ENCODE assay signal across 27 cellular contexts in genomic region chr7:133978502-133979295, GRCh38.
DNase-seq lines count a peak whose midpoint lies in the region; ATAC-seq and TF ChIP-seq lines count a peak whose summit lies in the region.
"Had no signal": no experiment of that assay in that cellular context is flagged by ENCODE, and none has a peak within 500 bp of the region (broad histone marks: within the 10 kb centered on the region; RNA-seq: fewer than 3 reads in every experiment).

No MANE protein-coding gene starts in this region.

- DNase-seq in iPS-NIHi11 (ENCODE audit: low spot score) (peak; percentile 24), retina (peak; percentile 12), SHP77 (lab: John Stamatoyannopoulos, UW) (no peak), NCI-H2029 treated with DMSO at 0.1 percent for 48 hours (lab: John Stamatoyannopoulos, UW) (no peak)
- DNase-seq: activated B cell treated with CpG ODN at 0.5 μM for 24 hours; activated CD4-positive, alpha-beta T cell treated with anti-CD3 and anti-CD28 coated beads, Interleukin-2, amount 50 U/mL, for 4 hours; CD8-positive, alpha-beta memory T cell; DMS153; GF-D8; GM23248; left colon; mesenchymal stem cell; naive thymus-derived CD4-positive, alpha-beta T cell; NCI-H1092; NCI-H187; NCI-H226; stimulated activated CD4-positive, alpha-beta T cell treated with anti-CD3 and anti-CD28 coated beads, Interleukin-15, amount 100 ng/mL, for 24 hours; thyroid gland had no signal

- TF ChIP-seq CTCF in Loucy (conservative IDR thresholded peaks at IDR 0.05; ENCODE audit: low read length) (no peak), brain (conservative IDR thresholded peaks at IDR 0.05) (no peak)

- no peaks in the 10 kb centered on the region for H3K79me2 ChIP-seq in Loucy (ENCODE audit: insufficient read depth, low read length)

- peak overlapping the region; percentile 43 for H3K4me2 ChIP-seq in Loucy (ENCODE audit: low read depth, low read length, poor library complexity, severe bottlenecking)

- H3K9me3 ChIP-seq in Loucy (ENCODE audit: insufficient read depth, low read depth, low read length) = no peaks in the 10 kb centered on the region
- H3K9me3 ChIP-seq: ascending aorta, thyroid gland had no signal

- no peak for ATAC-seq in HG03280 (IDR thresholded peaks at IDR 0.05; ENCODE audit: unreplicated experiment)
- ATAC-seq: left colon; naive thymus-derived CD4-positive, alpha-beta T cell had no signal

- no peaks in the 10 kb centered on the region for H3K9me2 ChIP-seq in Loucy (replicated peaks; ENCODE audit: low read depth, low read length)

- H3K4me3 ChIP-seq in Loucy (ENCODE audit: low read length, poor library complexity, severe bottlenecking) = no peak overlapping the region
- H3K4me3 ChIP-seq: ascending aorta, GM23248, thyroid gland had no signal

- peak overlapping the region in 3 of 5 experiments; percentile 17 to 76 (median 42) for H3K27ac Mint-ChIP-seq in brain
- H3K27ac Mint-ChIP-seq: activated B cell treated with CpG ODN at 0.5 μM for 24 hours; activated naive CD8-positive, alpha-beta T cell; activated T-helper 2 cell treated with anti-CD3 and anti-CD28 coated beads, Interferon-gamma antibody, Interleukin-2, Interleukin-4, amounts not matched to agents 10 μg/mL and 5 μg/mL and 100 μg/mL, durations not matched to agents 14 hours and 24 hours and 36 hours; CD8-positive, alpha-beta memory T cell; dendritic cell treated with granulocyte-macrophage colony-stimulating factor and Interleukin-4, amounts not matched to agents 40 ng/mL and 50 ng/mL, for 4 days; naive thymus-derived CD4-positive, alpha-beta T cell; stimulated activated naive CD8-positive, alpha-beta T cell treated with anti-CD3 and anti-CD28 coated beads, Interleukin-15, Interleukin-2, amounts not matched to agents 100 ng/mL and 50 ng/mL, for 24 hours; T-helper 2 cell treated with Interferon-gamma antibody and Interleukin-4, amounts not matched to agents 5 μg/mL and 100 μg/mL, for 36 hours had no signal

- H3K4me1 Mint-ChIP-seq in brain = peaks cover 38% of the 10 kb centered on the region

- peaks cover 33% of the 10 kb centered on the region for H3K4me1 ChIP-seq in Loucy (ENCODE audit: insufficient read depth, low read length, poor library complexity, severe bottlenecking)
- H3K4me1 ChIP-seq: ascending aorta, thyroid gland had no signal

- peaks cover 0 to 3% (median 2%) of the 10 kb centered on the region in 5 experiments for H3K9me3 Mint-ChIP-seq in brain
- H3K9me3 Mint-ChIP-seq: activated B cell treated with CpG ODN at 0.5 μM for 24 hours; activated T-helper 2 cell treated with anti-CD3 and anti-CD28 coated beads, Interferon-gamma antibody, Interleukin-2, Interleukin-4, amounts not matched to agents 10 μg/mL and 5 μg/mL and 100 μg/mL, durations not matched to agents 14 hours and 24 hours and 36 hours; CD8-positive, alpha-beta memory T cell; T-helper 2 cell treated with Interferon-gamma antibody and Interleukin-4, amounts not matched to agents 5 μg/mL and 100 μg/mL, for 36 hours had no signal

- H3K9ac ChIP-seq in Loucy (ENCODE audit: low read depth, low read length, poor library complexity, severe bottlenecking) = no peak overlapping the region
- H3K9ac ChIP-seq: GM23248 had no signal

- H3K36me3 ChIP-seq in Loucy (ENCODE audit: insufficient read depth, low read length) = no peaks in the 10 kb centered on the region
- H3K36me3 ChIP-seq: ascending aorta, thyroid gland had no signal

- peaks cover 8% of the 10 kb centered on the region for H3K36me3 Mint-ChIP-seq in brain

- peaks cover 5% of the 10 kb centered on the region; the same call in 1 of the 2 replicates for H3F3A ChIP-seq in Loucy (ENCODE audit: low read depth)

- H3K4me3 Mint-ChIP-seq in brain = no peak overlapping the region
- H3K4me3 Mint-ChIP-seq: activated B cell treated with CpG ODN at 0.5 μM for 24 hours; activated naive CD8-positive, alpha-beta T cell; CD8-positive, alpha-beta memory T cell; dendritic cell treated with granulocyte-macrophage colony-stimulating factor and Interleukin-4, amounts not matched to agents 40 ng/mL and 50 ng/mL, for 4 days; naive thymus-derived CD4-positive, alpha-beta T cell; stimulated activated naive CD8-positive, alpha-beta T cell treated with anti-CD3 and anti-CD28 coated beads, Interleukin-15, Interleukin-2, amounts not matched to agents 100 ng/mL and 50 ng/mL, for 24 hours; T-helper 2 cell treated with Interferon-gamma antibody and Interleukin-4, amounts not matched to agents 5 μg/mL and 100 μg/mL, for 36 hours had no signal

- no peaks in the 10 kb centered on the region for H3K27me3 Mint-ChIP-seq in brain
- H3K27me3 Mint-ChIP-seq: activated B cell treated with CpG ODN at 0.5 μM for 24 hours; activated naive CD8-positive, alpha-beta T cell; CD8-positive, alpha-beta memory T cell; dendritic cell treated with granulocyte-macrophage colony-stimulating factor and Interleukin-4, amounts not matched to agents 40 ng/mL and 50 ng/mL, for 4 days; naive thymus-derived CD4-positive, alpha-beta T cell; stimulated activated naive CD8-positive, alpha-beta T cell treated with anti-CD3 and anti-CD28 coated beads, Interleukin-15, Interleukin-2, amounts not matched to agents 100 ng/mL and 50 ng/mL, for 24 hours had no signal

- no peaks in the 10 kb centered on the region for H4K20me1 ChIP-seq in Loucy (ENCODE audit: insufficient read depth, low read length, poor library complexity, severe bottlenecking)

- no peaks in the 10 kb centered on the region for H3K27me3 ChIP-seq in Loucy (ENCODE audit: insufficient read depth, low read length, poor library complexity, severe bottlenecking)
- H3K27me3 ChIP-seq: ascending aorta, thyroid gland had no signal

- no peak overlapping the region for H2AFZ ChIP-seq in Loucy (ENCODE audit: low read length)
- H2AFZ ChIP-seq: GM23248 had no signal

Comparison
In these comparisons a context has a peak if more than half of its experiments do, and no peak if none do; other contexts are left out.
1. DNase-seq: peak in iPS-NIHi11 (single experiment) and retina (single experiment); none in SHP77 (0 of 2) and NCI-H2029 treated with DMSO at 0.1 percent for 48 hours (single experiment).